Comparison of ENCODE assay signal across 8 cellular contexts in the genomic region with DNA sequence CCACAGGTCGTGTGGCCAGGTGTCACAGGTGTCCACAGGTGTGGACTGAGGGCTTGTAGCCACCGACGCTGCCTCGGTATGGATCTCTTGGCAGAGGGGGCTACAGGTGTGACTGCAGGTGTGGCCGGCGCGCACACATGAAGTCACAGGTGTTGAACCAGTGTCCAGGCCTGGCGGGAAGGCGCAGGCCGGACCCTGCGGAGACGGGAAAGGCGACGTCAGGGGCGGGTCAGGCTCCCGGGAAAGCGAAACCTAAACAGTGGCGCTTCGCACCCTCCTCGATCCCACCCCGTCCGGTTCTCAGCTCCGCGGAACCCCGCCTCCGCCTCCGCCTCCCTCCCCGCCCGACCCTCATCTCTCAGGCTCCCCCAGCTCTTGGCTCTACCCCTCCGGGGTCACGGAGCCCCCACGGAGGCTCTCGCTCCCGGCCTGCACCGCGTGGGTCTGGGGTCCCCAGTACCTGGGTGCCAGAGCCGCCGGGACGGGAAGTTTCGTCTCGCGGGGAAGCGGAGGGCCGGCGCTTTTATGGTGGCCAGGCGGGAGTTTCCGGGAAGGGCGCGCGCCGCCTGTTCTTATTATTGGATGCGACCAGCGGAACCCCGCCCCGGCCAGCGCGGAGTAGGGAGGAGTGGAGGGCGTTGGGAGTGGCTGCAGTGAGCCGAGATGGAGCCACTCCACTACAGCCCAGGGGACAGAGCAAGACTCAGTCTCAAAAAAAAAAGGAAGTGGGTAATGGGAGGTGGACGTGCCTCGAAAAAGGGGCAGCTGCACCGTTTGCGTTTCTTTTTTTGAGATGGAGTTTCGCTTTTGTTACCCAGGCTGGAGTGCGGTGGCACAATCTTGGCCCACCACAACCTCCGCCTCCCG. TPM values are rescaled to one million over a fixed set of nuclear protein-coding genes. Genes with fewer than 3 reads are reported as not detected.
A peak's percentile ranks its signal among the peaks of the same experiment; 100 is the strongest.
DNase-seq lines count a peak whose midpoint lies in the region; ATAC-seq and TF ChIP-seq lines count a peak whose summit lies in the region.

A gene (minus strand): TSS at position 498 of the 867 bp plus-strand sequence. CDS start 586 bp downstream, outside the sequence.

- H2AFZ ChIP-seq in Karpas-422 (ENCODE audit: low read length) (no peak within 1 kb of the TSS), neuron (ENCODE audit: low read depth, low read length) (peak within 1 kb of the TSS; percentile 3)

- H3K79me2 ChIP-seq in Karpas-422 (ENCODE audit: low read length) = peaks cover 7% of the 10 kb centered on the region; the same call in 1 of the 2 replicates

- H3K4me3 ChIP-seq in Karpas-422 (ENCODE audit: low read length) (peak within 1 kb of the TSS; percentile 92), foreskin fibroblast (ENCODE audit: low read depth in 1 of 2, low read length in 2 of 2) (peak within 1 kb of the TSS; percentile 61 to 79), neuron (ENCODE audit: low read length) (peak within 1 kb of the TSS; percentile 62)

- ATAC-seq in GM21737 (IDR thresholded peaks at IDR 0.05; ENCODE audit: unreplicated experiment) = peak; percentile 69

- peaks cover 27% of the 10 kb centered on the region; the same call in 1 of the 2 replicates for H4K20me1 ChIP-seq in Karpas-422 (ENCODE audit: insufficient read depth, low read depth, low read length)

- H3K9me3 ChIP-seq in Karpas-422 (ENCODE audit: low read length) = no peaks in the 10 kb centered on the region
- H3K9me3 ChIP-seq in neuron (ENCODE audit: low read length) = no peaks in the 10 kb centered on the region

- DNase-seq in DMS79 (lab: John Stamatoyannopoulos, UW) = peak; percentile 66
- DNase-seq in Karpas-422 = peak; percentile 97
- DNase-seq in SIG-M5 (lab: John Stamatoyannopoulos, UW) = peak; percentile 92
- peak; percentile 87 for DNase-seq in activated gamma-delta T cell treated with Interleukin-2 at 50 U/mL for 16 hours
- peak; percentile 87 to 96 for DNase-seq in foreskin fibroblast
- DNase-seq in stromal cell of bone marrow (ENCODE audit: low read depth) = peak; percentile 88

- TF ChIP-seq CTCF in foreskin fibroblast (IDR thresholded peaks at IDR 0.05; ENCODE audit: low read depth, low read length) = no peak

- H3K27ac ChIP-seq in Karpas-422 (ENCODE audit: low read length) = peak within 1 kb of the TSS; percentile 85

- H3K4me1 ChIP-seq in Karpas-422 (ENCODE audit: low read length) (peaks cover 27% of the 10 kb centered on the region), neuron (ENCODE audit: insufficient read depth, low read length) (peaks cover 11% of the 10 kb centered on the region)

- peak within 1 kb of the TSS; percentile 97 for H3K4me2 ChIP-seq in Karpas-422 (ENCODE audit: low read depth, low read length, poor library complexity, severe bottlenecking)

- H3K9me2 ChIP-seq in Karpas-422 (replicated peaks; ENCODE audit: insufficient read depth, low read length) = no peaks in the 10 kb centered on the region

- H3K9ac ChIP-seq in Karpas-422 (ENCODE audit: low read length) = peak within 1 kb of the TSS; percentile 79

- no peaks in the 10 kb centered on the region; the same call in 1 of the 2 replicates for H3K36me3 ChIP-seq in Karpas-422 (ENCODE audit: insufficient read depth, low read length)
- peaks cover 35% of the 10 kb centered on the region for H3K36me3 ChIP-seq in neuron (ENCODE audit: insufficient read depth, low read length)

- H3K27me3 ChIP-seq in Karpas-422 (ENCODE audit: low read length) (no peaks in the 10 kb centered on the region), neuron (ENCODE audit: insufficient read depth, low read length) (no peaks in the 10 kb centered on the region)

RNA-seq across cellular contexts. Expression of the gene that starts here (rescaled TPM):
- 34.6 and 53.5 TPM in 2 replicates for total RNA-seq in Karpas-422 (2014; rRNA removed; shearing (Covaris generic); ENCODE audit: low replicate concordance)

Comparison
In these comparisons a context has a peak if more than half of its experiments do, and no peak if none do; other contexts are left out.
1. Peak in every context shown above with its lines: DNase-seq, ATAC-seq, H3K4me3 ChIP-seq and H3K27ac ChIP-seq.